31 cellular contexts compared by ENCODE assay signal in the genomic region with DNA sequence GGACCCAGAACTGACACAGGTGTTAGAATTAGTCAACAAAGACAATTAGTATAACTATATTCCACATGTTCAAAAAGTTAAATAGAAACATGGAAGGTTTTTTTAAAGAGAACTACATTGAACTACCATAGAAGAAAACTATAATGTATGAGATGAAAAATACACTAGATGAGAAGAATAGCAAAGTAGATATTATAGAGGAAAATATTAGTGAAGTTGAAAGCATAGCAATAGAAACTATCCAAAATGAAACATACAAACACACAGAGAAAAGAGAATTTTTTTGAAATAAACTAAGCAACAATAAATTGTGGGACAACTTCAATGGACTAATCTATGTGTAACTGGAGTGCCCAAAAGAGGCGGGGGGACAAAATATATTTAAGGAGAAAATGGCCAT. TPM values are rescaled to one million over a fixed set of nuclear protein-coding genes. Genes with fewer than 3 reads are reported as not detected.
A peak's percentile ranks its signal among the peaks of the same experiment; 100 is the strongest.
DNase-seq lines count a peak whose midpoint lies in the region; ATAC-seq, FAIRE-seq and TF ChIP-seq lines count a peak whose summit lies in the region.
"Had no signal": no experiment of that assay in that cellular context is flagged by ENCODE, and none has a peak within 500 bp of the region (broad histone marks: within the 10 kb centered on the region; RNA-seq: fewer than 3 reads in every experiment).

No MANE protein-coding gene starts in this region.

- H2AFZ ChIP-seq in SK-N-SH (ENCODE audit: low read depth) (no peak overlapping the region), K562 (ENCODE audit: low read depth, low read length) (no peak overlapping the region)

- H3K27ac ChIP-seq in SK-N-SH (ENCODE audit: low read depth in 2 of 2, low read length in 1 of 2) = no peak overlapping the region
- H3K27ac ChIP-seq in K562 (ENCODE audit: extremely low read depth, low read depth, low read length) = no peak overlapping the region
- no peak overlapping the region for H3K27ac ChIP-seq in caudate nucleus (ENCODE audit: low read depth, low read length)
- H3K27ac ChIP-seq: 22Rv1; A549; BLaER1; BLaER1 treated with 17β-estradiol and CSF1 and Interleukin-3, amounts not matched to agents 10 nM and 100 nM; C4-2B had no signal

- no peaks in the 10 kb centered on the region for H3K9me2 ChIP-seq in SK-N-SH

- H3K79me2 ChIP-seq in SK-N-SH (ENCODE audit: insufficient read depth) = no peaks in the 10 kb centered on the region
- no peaks in the 10 kb centered on the region for H3K79me2 ChIP-seq in K562 (ENCODE audit: control insufficient read depth, insufficient read depth, low read length)

- CTCF ChIA-PET in SK-N-SH (lab: Yijun Ruan, JAX) = no interaction called here
- CTCF ChIA-PET in K562 (lab: Yijun Ruan, JAX; ENCODE audit: low intra/inter-chr PET ratio) = interaction anchor here (0.6 kb wide), 1 partner anchor 512 kb away, joined by 3 read pairs; no protein-coding TSS in a partner anchor

- no peaks in the 10 kb centered on the region for H3K9me3 ChIP-seq in SK-N-SH
- no peaks in the 10 kb centered on the region for H3K9me3 ChIP-seq in K562 (replicated peaks; ENCODE audit: control insufficient read depth, insufficient read depth, low read depth, low read length)
- H3K9me3 ChIP-seq: A549; BE2C; BLaER1; BLaER1 treated with 17β-estradiol and CSF1 and Interleukin-3, amounts not matched to agents 10 nM and 100 nM had no signal

- no peak overlapping the region for H3K4me2 ChIP-seq in SK-N-SH
- H3K4me2 ChIP-seq in K562 (ENCODE audit: insufficient read depth, low read length) = no peak overlapping the region
- H3K4me2 ChIP-seq: A549; BLaER1; BLaER1 treated with 17β-estradiol and CSF1 and Interleukin-3, amounts not matched to agents 10 nM and 100 nM had no signal

- peak; percentile 6 for FAIRE-seq in D721Med (lab: Jason Lieb, UNC)
- no peak for FAIRE-seq in K562 (lab: Jason Lieb, UNC)
- FAIRE-seq: A549 had no signal

- TF ChIP-seq CTCF in SK-N-SH (IDR thresholded peaks at IDR 0.05) (no peak), D721Med (IDR thresholded peaks at IDR 0.05; ENCODE audit: insufficient read depth, missing control alignments) (no peak), K562 (IDR thresholded peaks at IDR 0.05 in 2 of 3, conservative IDR thresholded peaks at IDR 0.05 in 1 of 3; ENCODE audit: insufficient read depth in 2 of 3, low read depth in 1 of 3, low read length in 3 of 3) (no peak)

- H3K27me3 ChIP-seq in SK-N-SH (ENCODE audit: insufficient read depth) = no peaks in the 10 kb centered on the region; the same call in 1 of the 2 replicates
- H3K27me3 ChIP-seq in K562 (ENCODE audit: control insufficient read depth in 2 of 2, insufficient read depth in 2 of 2, low read length in 2 of 2) = peaks cover 0 to 4% of the 10 kb centered on the region in 2 experiments; a peak in 3 of 5 replicates
- H3K27me3 ChIP-seq: BLaER1; BLaER1 treated with 17β-estradiol and CSF1 and Interleukin-3, amounts not matched to agents 10 nM and 100 nM had no signal

- H3K4me3 ChIP-seq in SK-N-SH (ENCODE audit: low read depth in 2 of 2, low read length in 1 of 2) = no peak overlapping the region
- no peak overlapping the region for H3K4me3 ChIP-seq in K562
- H3K4me3 ChIP-seq: A549; BLaER1; BLaER1 treated with 17β-estradiol and CSF1 and Interleukin-3, amounts not matched to agents 10 nM and 100 nM had no signal

- 57% methylated on average over 1 of the region's 1 CpG for WGBS in SK-N-SH (ENCODE audit: low lambda C conversion rate)
- 0% methylated on average over 1 of the region's 1 CpG for WGBS in K562 (ENCODE audit: insufficient coverage, low coverage, missing lambda C conversion rate)

- ATAC-seq in SK-N-SH treated with all-trans-retinoic acid at 6 μM for 48 hours (no peak), K562 (no peak)
- ATAC-seq: CD8-positive, alpha-beta T cell had no signal

- no peak for TF ChIP-seq POLR2A in K562 (conservative IDR thresholded peaks at IDR 0.05)

- in situ Hi-C loops in K562 (cut with MboI) = loop anchor here (25.0 kb wide), 1 partner anchor 950 kb away; no protein-coding TSS in a partner anchor

- no peak for DNase-seq in SK-N-SH
- no peak for DNase-seq in D721Med (ENCODE audit: insufficient read length, low spot score)
- no peak for DNase-seq in K562 (ENCODE audit: extremely low read depth in 1 of 4, low spot score in 3 of 4)
- no peak for DNase-seq in caudate nucleus (lab: John Stamatoyannopoulos, UW)
- DNase-seq in kidney glomerular epithelial cell (lab: John Stamatoyannopoulos, UW) = no peak
- DNase-seq: 8988T; ACHN; AML-193; BE2C; C1 segment of cervical spinal cord; Caco-2; Calu3; CD4-positive, alpha-beta memory T cell; CD4-positive, alpha-beta T cell; CD4-positive, CD25-positive, alpha-beta regulatory T cell; CD8-positive, alpha-beta memory T cell; CD8-positive, alpha-beta T cell; COR-L47; DMS 273 treated with DMSO at 0.1 percent for 48 hours; DMS153; DMS53; DMS79; DMS79 treated with DMSO at 0.1 percent for 48 hours; DND-41; EL had no signal

- intact Hi-C loops in K562 (cut with micrococcal nuclease) = no loop called here

- no peaks in the 10 kb centered on the region for H3F3A ChIP-seq in SK-N-SH (replicated peaks; ENCODE audit: insufficient read depth)

- H3K9ac ChIP-seq in SK-N-SH = no peak overlapping the region
- no peak overlapping the region for H3K9ac ChIP-seq in K562 (ENCODE audit: insufficient read depth in 1 of 2, low read depth in 2 of 2, low read length in 2 of 2)
- H3K9ac ChIP-seq: BLaER1; BLaER1 treated with 17β-estradiol and CSF1 and Interleukin-3, amounts not matched to agents 10 nM and 100 nM had no signal

- H4K20me1 ChIP-seq in SK-N-SH (ENCODE audit: insufficient read depth) (no peaks in the 10 kb centered on the region), K562 (replicated peaks; ENCODE audit: control insufficient read depth, insufficient read depth, low read length) (no peaks in the 10 kb centered on the region)
- H4K20me1 ChIP-seq: BLaER1; BLaER1 treated with 17β-estradiol and CSF1 and Interleukin-3, amounts not matched to agents 10 nM and 100 nM had no signal

- TF ChIP-seq RAD21 in SK-N-SH (IDR thresholded peaks at IDR 0.05; ENCODE audit: low read length) (no peak), K562 (CRISPR knock-in tag; conservative IDR thresholded peaks at IDR 0.05 in 1 of 2, IDR thresholded peaks at IDR 0.05 in 1 of 2) (no peak)

- POLR2A ChIA-PET in SK-N-SH (lab: Yijun Ruan, JAX) = no interaction called here
- POLR2A ChIA-PET in K562 (lab: Yijun Ruan, JAX) = no interaction called here

- no peaks in the 10 kb centered on the region for H3K9me1 ChIP-seq in K562 (ENCODE audit: control insufficient read depth, insufficient read depth, low read length)

- H3K36me3 ChIP-seq in SK-N-SH (replicated peaks in 1 of 2; ENCODE audit: control insufficient read depth in 1 of 2, insufficient read depth in 2 of 2, low read length in 1 of 2) = no peaks in the 10 kb centered on the region
- H3K36me3 ChIP-seq in K562 (ENCODE audit: control insufficient read depth, insufficient read depth, low read length) = no peaks in the 10 kb centered on the region
- H3K36me3 ChIP-seq: BE2C; BLaER1; BLaER1 treated with 17β-estradiol and CSF1 and Interleukin-3, amounts not matched to agents 10 nM and 100 nM had no signal

- no peaks in the 10 kb centered on the region for H3K4me1 ChIP-seq in SK-N-SH (ENCODE audit: control insufficient read depth in 1 of 2, insufficient read depth in 2 of 2, low read depth in 1 of 2, low read length in 1 of 2)
- H3K4me1 ChIP-seq in K562 (replicated peaks in 1 of 2; ENCODE audit: control insufficient read depth in 2 of 2, insufficient read depth in 2 of 2, low read length in 2 of 2) = no peaks in the 10 kb centered on the region
- H3K4me1 ChIP-seq: A549; BE2C; BLaER1; BLaER1 treated with 17β-estradiol and CSF1 and Interleukin-3, amounts not matched to agents 10 nM and 100 nM; Caco-2 had no signal

- TF ChIP-seq EP300 in SK-N-SH (IDR thresholded peaks at IDR 0.05; ENCODE audit: borderline replicate concordance in 1 of 2, low read depth in 1 of 2, low read length in 1 of 2) (no peak), K562 (IDR thresholded peaks at IDR 0.05; ENCODE audit: low read length) (no peak)

- no TSS peak for BruUV-seq in K562 (replicated peaks; lab: Mats Ljungman, UMichigan)

TF ChIP-seq in SK-N-SH treated with all-trans-retinoic acid at 6 μM for 48 hours, 23 proteins besides CTCF, POLR2A, EP300 and RAD21:
- peak; percentile 87 for TF ChIP-seq ZFP30 (CRISPR knock-in tag; IDR thresholded peaks at IDR 0.05)
- no peak for TF ChIP-seq OSR1 (CRISPR knock-in tag; IDR thresholded peaks at IDR 0.05)

TF ChIP-seq in SK-N-SH, 30 proteins besides CTCF, POLR2A, EP300 and RAD21 (continues in another document):
- TF ChIP-seq YY1 (IDR thresholded peaks at IDR 0.05; ENCODE audit: low read depth) (no peak), GABPA (IDR thresholded peaks at IDR 0.05; ENCODE audit: low read depth) (no peak), CHD2 (IDR thresholded peaks at IDR 0.05; ENCODE audit: low read length, partially characterized antibody) (no peak), RCOR1 (IDR thresholded peaks at IDR 0.05; ENCODE audit: low read length) (no peak)

TF ChIP-seq in K562, 482 proteins besides CTCF, POLR2A, EP300 and RAD21 (continues in another document):
- TF ChIP-seq NCOA2 (IDR thresholded peaks at IDR 0.05; ENCODE audit: partially characterized antibody in 2 of 2) = no peak

RNA-seq across cellular contexts. Expression of a gene that starts 8.0 kb away (rescaled TPM):
- 10.6 and 15.2 TPM in 2 replicates for polyA plus RNA-seq in SK-N-SH (2012; rRNA removed)
- 10.1 and 10.2 TPM in 2 replicates for polyA plus RNA-seq in SK-N-SH (2012; cell fraction: cytosol; rRNA removed)
- 20.2 and 39.4 TPM in 2 replicates for polyA plus RNA-seq in SK-N-SH (2012; cell fraction: nucleus; rRNA removed)
- 93.9 and 226 TPM in 2 replicates for total RNA-seq in K562 (2011; cell fraction: chromatin; rRNA removed; ENCODE audit: low replicate concordance)
- 38.4 and 45.5 TPM in 2 replicates for total RNA-seq in K562 (2011; cell fraction: nucleolus; rRNA removed)
- total RNA-seq in K562 (2011; cell fraction: nucleoplasm; rRNA removed) = 67.1 and 89.0 TPM in 2 replicates
- total RNA-seq in K562 (2014; rRNA removed) = 50.9 and 54.2 TPM in 2 replicates
- 101 and 108 TPM in 2 replicates for total RNA-seq in K562 (2014; rRNA removed; fragmentation: Illumina TruSeq; extraction: Trizol)
- 82.5 and 89.5 TPM in 2 replicates for total RNA-seq in K562 (2015; rRNA removed; fragmentation: Illumina TruSeq; extraction: Trizol)
- 108 and 113 TPM in 2 replicates for total RNA-seq in K562 (2021)
- 30.3 and 36.6 TPM in 2 replicates for polyA plus RNA-seq in K562 (2011; rRNA removed)
- polyA plus RNA-seq in K562 (2011; cell fraction: cytosol; rRNA removed) = 10.5 and 13.2 TPM in 2 replicates
- 42.6 and 43.8 TPM in 2 replicates for polyA plus RNA-seq in K562 (2011; cell fraction: nucleus; rRNA removed)
- polyA plus RNA-seq in K562 (2012) = 25.8 and 36.8 TPM in 2 replicates
- polyA plus RNA-seq in K562 (2014; fragmentation: Illumina TruSeq; extraction: Trizol) = 44.0 and 51.6 TPM in 2 replicates
- polyA plus RNA-seq in K562 (2014; fragmentation: Nextera tagmentation; extraction: Ambion mirVana) = 10 to 100 TPM; 28.3 to 30.9 TPM
- polyA plus RNA-seq in K562 (2014; rRNA removed) = 28.4 and 30.6 TPM in 2 replicates
- 202 and 234 TPM in 2 replicates for polyA minus RNA-seq in K562 (2011; rRNA and poly(A)+ RNA removed)
- 52.4 and 87.3 TPM in 2 replicates for polyA minus RNA-seq in K562 (2011; cell fraction: cytosol; rRNA and poly(A)+ RNA removed)
- polyA minus RNA-seq in K562 (2011; cell fraction: nucleus; rRNA and poly(A)+ RNA removed) = 68.7 and 101 TPM in 2 replicates
